14 cellular contexts compared by ENCODE assay signal in genomic region chr3:177551431-177551836, GRCh38.
DNase-seq lines count a peak whose midpoint lies in the region; ATAC-seq and TF ChIP-seq lines count a peak whose summit lies in the region.
"Had no signal": no experiment of that assay in that cellular context is flagged by ENCODE, and none has a peak within 500 bp of the region (broad histone marks: within the 10 kb centered on the region; RNA-seq: fewer than 3 reads in every experiment).

No MANE protein-coding gene starts in this region.

- H2AFZ ChIP-seq in OCI-LY7 (ENCODE audit: low read length) = no peak overlapping the region

- no peaks in the 10 kb centered on the region for H4K20me1 ChIP-seq in OCI-LY7 (ENCODE audit: insufficient read depth, low read length)

- H3K4me1 ChIP-seq in OCI-LY7 (ENCODE audit: insufficient read depth, low read length, poor library complexity, severe bottlenecking) (no peaks in the 10 kb centered on the region), foreskin keratinocyte (no peaks in the 10 kb centered on the region)

- DNase-seq in stimulated activated naive CD8-positive, alpha-beta T cell treated with anti-CD3 and anti-CD28 coated beads, Interleukin-15, amount 100 ng/mL, for 72 hours = no peak
- DNase-seq in stimulated activated naive CD8-positive, alpha-beta T cell treated with anti-CD3 and anti-CD28 coated beads, Interleukin-15, Interleukin-2, amounts not matched to agents 100 U/mL and 50 U/mL, for 24 hours = no peak
- DNase-seq in OCI-LY7 (ENCODE audit: low spot score) (peak; percentile 6), foreskin keratinocyte (no peak)
- DNase-seq in effector memory CD8-positive, alpha-beta T cell = no peak
- DNase-seq in effector CD4-positive, alpha-beta T cell = no peak
- DNase-seq: activated CD8-positive, alpha-beta memory T cell treated with anti-CD3 and anti-CD28 coated beads, Interleukin-2, amount 50 U/mL, for 4 hours; C1 segment of cervical spinal cord; hypothalamus; MM.1S; NCI-H2171 had no signal

- BruUV-seq in OCI-LY7 (replicated peaks; lab: Mats Ljungman, UMichigan) = no TSS peak

- H3K27me3 Mint-ChIP-seq in stimulated activated naive CD8-positive, alpha-beta T cell treated with anti-CD3 and anti-CD28 coated beads, Interleukin-15, amount 100 ng/mL, for 72 hours = no peaks in the 10 kb centered on the region
- no peaks in the 10 kb centered on the region for H3K27me3 Mint-ChIP-seq in effector memory CD8-positive, alpha-beta T cell

- H3K9me3 Mint-ChIP-seq in stimulated activated naive CD8-positive, alpha-beta T cell treated with anti-CD3 and anti-CD28 coated beads, Interleukin-15, amount 100 ng/mL, for 72 hours = no peaks in the 10 kb centered on the region
- H3K9me3 Mint-ChIP-seq in effector memory CD8-positive, alpha-beta T cell = no peaks in the 10 kb centered on the region

- H3K79me2 ChIP-seq in OCI-LY7 (ENCODE audit: insufficient read depth, low read depth, low read length) = no peaks in the 10 kb centered on the region

- H3K9me2 ChIP-seq in OCI-LY7 (ENCODE audit: insufficient read depth, low read length) = no peaks in the 10 kb centered on the region

- H3K27me3 ChIP-seq in foreskin keratinocyte = peaks cover 2% of the 10 kb centered on the region

- no peak overlapping the region for H3K4me3 ChIP-seq in OCI-LY7 (ENCODE audit: low read depth, low read length, poor library complexity, severe bottlenecking)
- H3K4me3 ChIP-seq: thoracic aorta had no signal

- TF ChIP-seq CTCF in OCI-LY7 (conservative IDR thresholded peaks at IDR 0.05; ENCODE audit: low read length) (no peak), foreskin keratinocyte (conservative IDR thresholded peaks at IDR 0.05) (no peak)

- intact Hi-C loops in OCI-LY7 (cut with micrococcal nuclease; ENCODE audit: unreplicated experiment) = no loop called here

- H3K27ac ChIP-seq in OCI-LY7 (ENCODE audit: low read depth, low read length, poor library complexity, severe bottlenecking) = no peak overlapping the region
- no peak overlapping the region for H3K27ac ChIP-seq in foreskin keratinocyte
- H3K27ac ChIP-seq: thoracic aorta had no signal

- peak overlapping the region; percentile 30 to 63 for H3K27ac Mint-ChIP-seq in stimulated activated naive CD8-positive, alpha-beta T cell treated with anti-CD3 and anti-CD28 coated beads, Interleukin-15, amount 100 ng/mL, for 72 hours
- H3K27ac Mint-ChIP-seq in effector memory CD8-positive, alpha-beta T cell = peak overlapping the region; percentile 87 to 97

- H3K4me3 Mint-ChIP-seq in stimulated activated naive CD8-positive, alpha-beta T cell treated with anti-CD3 and anti-CD28 coated beads, Interleukin-15, amount 100 ng/mL, for 72 hours = peak overlapping the region; percentile 52
- peak overlapping the region; percentile 56 to 65 for H3K4me3 Mint-ChIP-seq in effector memory CD8-positive, alpha-beta T cell

- H3K36me3 Mint-ChIP-seq in effector memory CD8-positive, alpha-beta T cell (ENCODE audit: insufficient read depth) = no peaks in the 10 kb centered on the region

- H3K4me1 Mint-ChIP-seq in stimulated activated naive CD8-positive, alpha-beta T cell treated with anti-CD3 and anti-CD28 coated beads, Interleukin-15, amount 100 ng/mL, for 72 hours = peaks cover 64% of the 10 kb centered on the region
- peaks cover 36 to 48% of the 10 kb centered on the region in 2 donors for H3K4me1 Mint-ChIP-seq in effector memory CD8-positive, alpha-beta T cell (ENCODE audit: low read depth in 2 of 2)

- CTCF ChIA-PET in OCI-LY7 (lab: Charles Lee; ENCODE audit: unreplicated experiment) = no interaction called here

- H3K4me2 ChIP-seq in OCI-LY7 (ENCODE audit: low read length) = no peak overlapping the region

- POLR2A ChIA-PET in OCI-LY7 (lab: Charles Lee) = no interaction called here

- no peaks in the 10 kb centered on the region for H3K36me3 ChIP-seq in OCI-LY7 (ENCODE audit: insufficient read depth, low read length)
- H3K36me3 ChIP-seq: thoracic aorta had no signal

- peak; percentile 67 for ATAC-seq in stimulated activated naive CD8-positive, alpha-beta T cell treated with anti-CD3 and anti-CD28 coated beads, Interleukin-15, amount 100 ng/mL, for 72 hours
- no peak for ATAC-seq in stimulated activated naive CD8-positive, alpha-beta T cell treated with anti-CD3 and anti-CD28 coated beads, Interleukin-15, Interleukin-2, amounts not matched to agents 100 U/mL and 50 U/mL, for 24 hours
- peak; percentile 63 for ATAC-seq in effector memory CD8-positive, alpha-beta T cell (replicated peaks)
- ATAC-seq in HG02623 (IDR thresholded peaks at IDR 0.05; ENCODE audit: unreplicated experiment) = no peak
- ATAC-seq in foreskin keratinocyte = no peak
- no peak for ATAC-seq in HG03095 (IDR thresholded peaks at IDR 0.05; ENCODE audit: unreplicated experiment)

- H3K9me3 ChIP-seq in OCI-LY7 (ENCODE audit: low read length) = no peaks in the 10 kb centered on the region
- H3K9me3 ChIP-seq: thoracic aorta had no signal

Comparison
In these comparisons a context has a peak if more than half of its experiments do, and no peak if none do; other contexts are left out.
1. ATAC-seq: peak in stimulated activated naive CD8-positive, alpha-beta T cell treated with anti-CD3 and anti-CD28 coated beads, Interleukin-15, amount 100 ng/mL, for 72 hours (single experiment) and effector memory CD8-positive, alpha-beta T cell (single experiment); none in stimulated activated naive CD8-positive, alpha-beta T cell treated with anti-CD3 and anti-CD28 coated beads, Interleukin-15, Interleukin-2, amounts not matched to agents 100 U/mL and 50 U/mL, for 24 hours (single experiment), HG02623 (single experiment), foreskin keratinocyte (single experiment) and HG03095 (single experiment).